Comparison of ENCODE assay signal across 1 cellular context in the genomic region with DNA sequence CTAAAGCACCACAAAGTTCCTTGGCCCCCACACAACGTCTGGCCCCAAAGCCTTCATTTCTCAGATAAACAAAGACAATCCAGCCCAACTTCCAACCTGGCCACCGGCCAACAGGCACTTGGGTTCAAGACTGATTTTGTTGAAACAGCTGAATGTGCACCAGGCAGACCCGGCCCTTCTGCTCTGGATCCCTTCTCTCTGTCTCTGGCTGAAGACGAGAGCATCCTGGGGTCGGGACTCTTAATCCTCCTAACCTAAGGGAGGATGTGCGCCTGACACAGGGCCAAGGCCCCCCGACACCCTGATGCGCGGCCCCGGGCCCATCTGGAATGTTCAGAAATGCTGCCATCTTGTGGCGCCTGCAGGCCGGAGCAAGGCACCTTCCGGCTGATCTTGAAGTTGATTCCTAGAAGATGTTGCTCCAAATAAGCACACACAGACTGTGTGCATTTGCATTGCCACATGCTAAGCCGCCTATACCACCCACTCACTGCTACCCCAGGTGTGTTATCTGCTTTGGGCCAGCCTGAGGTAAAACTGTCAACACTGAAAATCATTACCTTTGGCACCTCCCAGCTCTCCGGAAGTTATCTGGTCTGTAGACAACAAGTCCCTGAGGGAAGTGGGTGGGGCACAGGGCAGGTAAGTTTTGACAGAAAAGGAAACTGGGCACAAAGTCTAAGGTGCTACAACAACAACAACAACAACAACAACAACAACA.
TF ChIP-seq lines count a peak whose summit lies in the region.

No MANE protein-coding gene starts in this region.

TF ChIP-seq in GM23338, 12 proteins besides CTCF, POLR2A, EP300 and RAD21 (continued from another document):
- TF ChIP-seq, protein P1, sequence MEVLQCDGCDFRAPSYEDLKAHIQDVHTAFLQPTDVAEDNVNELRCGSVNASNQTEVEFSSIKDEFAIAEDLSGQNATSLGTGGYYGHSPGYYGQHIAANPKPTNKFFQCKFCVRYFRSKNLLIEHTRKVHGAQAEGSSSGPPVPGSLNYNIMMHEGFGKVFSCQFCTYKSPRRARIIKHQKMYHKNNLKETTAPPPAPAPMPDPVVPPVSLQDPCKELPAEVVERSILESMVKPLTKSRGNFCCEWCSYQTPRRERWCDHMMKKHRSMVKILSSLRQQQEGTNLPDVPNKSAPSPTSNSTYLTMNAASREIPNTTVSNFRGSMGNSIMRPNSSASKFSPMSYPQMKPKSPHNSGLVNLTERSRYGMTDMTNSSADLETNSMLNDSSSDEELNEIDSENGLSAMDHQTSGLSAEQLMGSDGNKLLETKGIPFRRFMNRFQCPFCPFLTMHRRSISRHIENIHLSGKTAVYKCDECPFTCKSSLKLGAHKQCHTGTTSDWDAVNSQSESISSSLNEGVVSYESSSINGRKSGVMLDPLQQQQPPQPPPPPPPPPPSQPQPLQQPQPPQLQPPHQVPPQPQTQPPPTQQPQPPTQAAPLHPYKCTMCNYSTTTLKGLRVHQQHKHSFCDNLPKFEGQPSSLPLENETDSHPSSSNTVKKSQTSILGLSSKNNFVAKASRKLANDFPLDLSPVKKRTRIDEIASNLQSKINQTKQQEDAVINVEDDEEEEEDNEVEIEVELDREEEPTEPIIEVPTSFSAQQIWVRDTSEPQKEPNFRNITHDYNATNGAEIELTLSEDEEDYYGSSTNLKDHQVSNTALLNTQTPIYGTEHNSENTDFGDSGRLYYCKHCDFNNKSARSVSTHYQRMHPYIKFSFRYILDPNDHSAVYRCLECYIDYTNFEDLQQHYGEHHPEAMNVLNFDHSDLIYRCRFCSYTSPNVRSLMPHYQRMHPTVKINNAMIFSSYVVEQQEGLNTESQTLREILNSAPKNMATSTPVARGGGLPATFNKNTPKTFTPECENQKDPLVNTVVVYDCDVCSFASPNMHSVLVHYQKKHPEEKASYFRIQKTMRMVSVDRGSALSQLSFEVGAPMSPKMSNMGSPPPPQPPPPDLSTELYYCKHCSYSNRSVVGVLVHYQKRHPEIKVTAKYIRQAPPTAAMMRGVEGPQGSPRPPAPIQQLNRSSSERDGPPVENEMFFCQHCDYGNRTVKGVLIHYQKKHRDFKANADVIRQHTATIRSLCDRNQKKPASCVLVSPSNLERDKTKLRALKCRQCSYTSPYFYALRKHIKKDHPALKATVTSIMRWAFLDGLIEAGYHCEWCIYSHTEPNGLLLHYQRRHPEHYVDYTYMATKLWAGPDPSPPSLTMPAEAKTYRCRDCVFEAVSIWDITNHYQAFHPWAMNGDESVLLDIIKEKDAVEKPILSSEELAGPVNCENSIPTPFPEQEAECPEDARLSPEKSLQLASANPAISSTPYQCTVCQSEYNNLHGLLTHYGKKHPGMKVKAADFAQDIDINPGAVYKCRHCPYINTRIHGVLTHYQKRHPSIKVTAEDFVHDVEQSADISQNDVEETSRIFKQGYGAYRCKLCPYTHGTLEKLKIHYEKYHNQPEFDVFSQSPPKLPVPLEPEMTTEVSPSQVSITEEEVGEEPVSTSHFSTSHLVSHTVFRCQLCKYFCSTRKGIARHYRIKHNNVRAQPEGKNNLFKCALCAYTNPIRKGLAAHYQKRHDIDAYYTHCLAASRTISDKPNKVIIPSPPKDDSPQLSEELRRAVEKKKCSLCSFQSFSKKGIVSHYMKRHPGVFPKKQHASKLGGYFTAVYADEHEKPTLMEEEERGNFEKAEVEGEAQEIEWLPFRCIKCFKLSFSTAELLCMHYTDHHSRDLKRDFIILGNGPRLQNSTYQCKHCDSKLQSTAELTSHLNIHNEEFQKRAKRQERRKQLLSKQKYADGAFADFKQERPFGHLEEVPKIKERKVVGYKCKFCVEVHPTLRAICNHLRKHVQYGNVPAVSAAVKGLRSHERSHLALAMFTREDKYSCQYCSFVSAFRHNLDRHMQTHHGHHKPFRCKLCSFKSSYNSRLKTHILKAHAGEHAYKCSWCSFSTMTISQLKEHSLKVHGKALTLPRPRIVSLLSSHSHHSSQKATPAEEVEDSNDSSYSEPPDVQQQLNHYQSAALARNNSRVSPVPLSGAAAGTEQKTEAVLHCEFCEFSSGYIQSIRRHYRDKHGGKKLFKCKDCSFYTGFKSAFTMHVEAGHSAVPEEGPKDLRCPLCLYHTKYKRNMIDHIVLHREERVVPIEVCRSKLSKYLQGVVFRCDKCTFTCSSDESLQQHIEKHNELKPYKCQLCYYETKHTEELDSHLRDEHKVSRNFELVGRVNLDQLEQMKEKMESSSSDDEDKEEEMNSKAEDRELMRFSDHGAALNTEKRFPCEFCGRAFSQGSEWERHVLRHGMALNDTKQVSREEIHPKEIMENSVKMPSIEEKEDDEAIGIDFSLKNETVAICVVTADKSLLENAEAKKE (CRISPR knock-in tag; IDR thresholded peaks at IDR 0.05): no peak
- TF ChIP-seq, protein P2, sequence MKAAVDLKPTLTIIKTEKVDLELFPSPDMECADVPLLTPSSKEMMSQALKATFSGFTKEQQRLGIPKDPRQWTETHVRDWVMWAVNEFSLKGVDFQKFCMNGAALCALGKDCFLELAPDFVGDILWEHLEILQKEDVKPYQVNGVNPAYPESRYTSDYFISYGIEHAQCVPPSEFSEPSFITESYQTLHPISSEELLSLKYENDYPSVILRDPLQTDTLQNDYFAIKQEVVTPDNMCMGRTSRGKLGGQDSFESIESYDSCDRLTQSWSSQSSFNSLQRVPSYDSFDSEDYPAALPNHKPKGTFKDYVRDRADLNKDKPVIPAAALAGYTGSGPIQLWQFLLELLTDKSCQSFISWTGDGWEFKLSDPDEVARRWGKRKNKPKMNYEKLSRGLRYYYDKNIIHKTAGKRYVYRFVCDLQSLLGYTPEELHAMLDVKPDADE (IDR thresholded peaks at IDR 0.05): no peak
- TF ChIP-seq ZNF331 (CRISPR knock-in tag; IDR thresholded peaks at IDR 0.05; ENCODE audit: low read depth) (no peak), STAT1 (IDR thresholded peaks at IDR 0.05; ENCODE audit: unreplicated experiment) (no peak), ZNF114 (CRISPR knock-in tag; IDR thresholded peaks at IDR 0.05) (no peak), CREB1 (CRISPR knock-in tag; IDR thresholded peaks at IDR 0.05; ENCODE audit: low read depth) (no peak), POLR2AphosphoS5 (IDR thresholded peaks at IDR 0.05; ENCODE audit: low read depth) (no peak), EZH2 (IDR thresholded peaks at IDR 0.05; ENCODE audit: low read depth, unreplicated experiment) (no peak), NANOG (IDR thresholded peaks at IDR 0.05; ENCODE audit: borderline replicate concordance) (no peak)
